ENCODE assay signal across 8 cellular contexts in the genomic region with DNA sequence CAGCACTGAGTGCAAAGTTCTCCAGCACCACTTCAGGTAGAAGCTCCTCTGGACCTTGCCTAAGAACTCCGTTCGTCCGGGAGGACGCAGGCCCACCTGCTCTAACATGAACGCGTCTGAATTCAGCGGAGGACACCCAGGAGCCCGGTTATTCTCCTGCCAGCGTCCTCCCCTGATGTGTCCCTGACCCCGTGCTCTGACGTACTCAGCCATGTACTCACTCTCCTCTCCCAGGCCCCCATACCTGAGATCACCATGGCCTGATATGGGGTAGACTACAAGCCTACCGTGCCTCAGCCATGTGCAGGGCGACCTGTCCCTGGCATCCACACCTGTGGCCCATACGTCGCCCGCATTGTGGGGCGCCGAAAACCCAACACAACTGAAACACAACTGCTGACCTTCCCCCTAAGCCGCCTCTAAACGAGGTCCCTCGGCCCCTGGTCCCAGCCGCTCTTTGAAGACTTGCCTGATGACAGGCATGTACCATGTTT. TPM values are rescaled to one million over a fixed set of nuclear protein-coding genes. Genes with fewer than 3 reads are reported as not detected.
A peak's percentile ranks its signal among the peaks of the same experiment; 100 is the strongest.
DNase-seq lines count a peak whose midpoint lies in the region; ATAC-seq and TF ChIP-seq lines count a peak whose summit lies in the region.

No MANE protein-coding gene starts in this region.

- H3K36me3 ChIP-seq in Peyer's patch (no peaks in the 10 kb centered on the region), neuron (ENCODE audit: insufficient read depth, low read length) (no peaks in the 10 kb centered on the region)

- no peaks in the 10 kb centered on the region for H3K9me3 ChIP-seq in Peyer's patch
- H3K9me3 ChIP-seq in neuron (ENCODE audit: low read length), result no peaks in the 10 kb centered on the region

- peak overlapping the region; percentile 54 to 100 (median 82) for H3K4me3 ChIP-seq in Peyer's patch
- H3K4me3 ChIP-seq in epithelial cell of proximal tubule (ENCODE audit: low read depth, low read length), result peak overlapping the region; percentile 98
- peak overlapping the region; percentile 85 for H3K4me3 ChIP-seq in neuron (ENCODE audit: low read length)

- ATAC-seq in GM19328 (IDR thresholded peaks at IDR 0.05; ENCODE audit: unreplicated experiment), result no peak
- no peak for ATAC-seq in HG03457 (IDR thresholded peaks at IDR 0.05; ENCODE audit: unreplicated experiment)
- no peak for ATAC-seq in GM19455 (IDR thresholded peaks at IDR 0.05; ENCODE audit: unreplicated experiment)

- peaks cover 21% of the 10 kb centered on the region for H3K4me1 Mint-ChIP-seq in T-helper 2 cell treated with Interferon-gamma antibody and Interleukin-4, amounts not matched to agents 5 μg/mL and 100 μg/mL, for 36 hours (ENCODE audit: low read depth)

- H2AFZ ChIP-seq in neuron (ENCODE audit: low read depth, low read length), result no peak overlapping the region

- TF ChIP-seq POLR2A in Peyer's patch (IDR thresholded peaks at IDR 0.05), result no peak

- peaks cover 0 to 26% (median 7%) of the 10 kb centered on the region in 4 donors for H3K4me1 ChIP-seq in Peyer's patch
- peaks cover 20% of the 10 kb centered on the region for H3K4me1 ChIP-seq in neuron (ENCODE audit: insufficient read depth, low read length)

- TF ChIP-seq CTCF in Peyer's patch (IDR thresholded peaks at IDR 0.05) (no peak), epithelial cell of proximal tubule (conservative IDR thresholded peaks at IDR 0.05; ENCODE audit: low read depth, low read length) (no peak)

- peaks cover 3% of the 10 kb centered on the region for H3K36me3 Mint-ChIP-seq in T-helper 2 cell treated with Interferon-gamma antibody and Interleukin-4, amounts not matched to agents 5 μg/mL and 100 μg/mL, for 36 hours (ENCODE audit: low read depth)

- H3K9me3 Mint-ChIP-seq in T-helper 2 cell treated with Interferon-gamma antibody and Interleukin-4, amounts not matched to agents 5 μg/mL and 100 μg/mL, for 36 hours, result no peaks in the 10 kb centered on the region

- H3K27me3 ChIP-seq in Peyer's patch (no peaks in the 10 kb centered on the region), neuron (ENCODE audit: insufficient read depth, low read length) (no peaks in the 10 kb centered on the region)

- peak overlapping the region; percentile 95 for H3K4me3 Mint-ChIP-seq in T-helper 2 cell treated with Interferon-gamma antibody and Interleukin-4, amounts not matched to agents 5 μg/mL and 100 μg/mL, for 36 hours

- H3K27me3 Mint-ChIP-seq in T-helper 2 cell treated with Interferon-gamma antibody and Interleukin-4, amounts not matched to agents 5 μg/mL and 100 μg/mL, for 36 hours (ENCODE audit: low read depth), result no peaks in the 10 kb centered on the region

- peak overlapping the region; percentile 79 to 93 (median 84) for H3K27ac ChIP-seq in Peyer's patch

- H3K27ac Mint-ChIP-seq in T-helper 2 cell treated with Interferon-gamma antibody and Interleukin-4, amounts not matched to agents 5 μg/mL and 100 μg/mL, for 36 hours, result peak overlapping the region; percentile 65

- no peak for DNase-seq in T-helper 2 cell treated with Interferon-gamma antibody and Interleukin-4, amounts not matched to agents 5 μg/mL and 100 μg/mL, for 36 hours (ENCODE audit: low spot score)
- no peak for DNase-seq in T-helper 2 cell
- no peak for DNase-seq in Peyer's patch
- no peak for DNase-seq in epithelial cell of proximal tubule (ENCODE audit: low read depth)

RNA-seq across cellular contexts. Expression of a gene that starts 0.7 kb away (rescaled TPM):
- total RNA-seq in Peyer's patch, result 10 to 100 TPM in 1 of 4 donors, 1 to 10 TPM in 3; 2.5 to 18.2 (median 9.6) TPM
- 5.3 and 10.5 TPM in 2 replicates for total RNA-seq in epithelial cell of proximal tubule

RNA-seq across cellular contexts. Expression of a gene that starts 12.2 kb away (rescaled TPM):
- total RNA-seq in Peyer's patch (not detected), epithelial cell of proximal tubule (not detected in 2 replicates)

RNA-seq across cellular contexts. Expression of a gene that starts 20.6 kb away (rescaled TPM):
- total RNA-seq in Peyer's patch (1,000 to 10,000 TPM in 1 of 4 donors, 100 to 1,000 TPM in 3; 428 to 1,258 (median 517) TPM), epithelial cell of proximal tubule (1,628 and 2,421 TPM in 2 replicates)

RNA-seq across cellular contexts. Expression of a gene that starts 26.9 kb away (rescaled TPM):
- 10 to 100 TPM in 1 of 4 donors, 1 to 10 TPM in 3; 3.3 to 10.9 (median 7.7) TPM for total RNA-seq in Peyer's patch
- total RNA-seq in epithelial cell of proximal tubule, result 2.4 and 11.5 TPM in 2 replicates

RNA-seq across cellular contexts. Expression of a gene that starts 32.2 kb away (rescaled TPM):
- total RNA-seq in Peyer's patch (10 to 100 TPM in 1 of 4 donors, 1 to 10 TPM in 3; 3.9 to 12.4 (median 7.2) TPM), epithelial cell of proximal tubule (1.8 and 2.4 TPM in 2 replicates)
